ENCODE assay signal across 10 cellular contexts in genomic region chr5:172417983-172418630, GRCh38. TPM values are rescaled to one million over a fixed set of nuclear protein-coding genes. Genes with fewer than 3 reads are reported as not detected.
DNase-seq lines count a peak whose midpoint lies in the region; ATAC-seq and TF ChIP-seq lines count a peak whose summit lies in the region.
"Had no signal": no experiment of that assay in that cellular context is flagged by ENCODE, and none has a peak within 500 bp of the region (broad histone marks: within the 10 kb centered on the region; RNA-seq: fewer than 3 reads in every experiment).

No MANE protein-coding gene starts in this region.

- DNase-seq in ELR (ENCODE audit: low read depth): peak; percentile 52
- peak; percentile 79 to 98 for DNase-seq in ascending aorta (ENCODE audit: low spot score in 2 of 2)
- DNase-seq in left ventricle myocardium superior: peak; percentile 91
- DNase-seq in retinal pigment epithelial cell (ENCODE audit: low read depth): peak; percentile 64
- no peak for DNase-seq in activated CD4-positive, alpha-beta T cell treated with anti-CD3 and anti-CD28 coated beads for 1 hour
- no peak for DNase-seq in activated T-cell treated with anti-CD3 and anti-CD28 coated beads, Interleukin-2, amount 50 U/mL, for 48 hours
- DNase-seq: cerebellar nuclear complex, NCI-H510A had no signal

- TF ChIP-seq CTCF in ascending aorta (IDR thresholded peaks at IDR 0.05) (no peak), retinal pigment epithelial cell (conservative IDR thresholded peaks at IDR 0.05; ENCODE audit: low read depth, low read length) (no peak)

- peaks cover 19 to 50% of the 10 kb centered on the region in 2 donors for H3K4me1 ChIP-seq in ascending aorta

- no peaks in the 10 kb centered on the region for H3K9me3 ChIP-seq in ascending aorta

- H3K27ac ChIP-seq in ascending aorta: peak overlapping the region; percentile 71 to 81

- H3K4me3 ChIP-seq in ascending aorta (peak overlapping the region in 1 of 2 donors; percentile 18), retinal pigment epithelial cell (ENCODE audit: low read length) (no peak overlapping the region)

- peaks cover 0 to 7% of the 10 kb centered on the region in 2 donors for H3K36me3 ChIP-seq in ascending aorta

- ATAC-seq in left ventricle myocardium superior (peak; percentile 89), GM18858 (IDR thresholded peaks at IDR 0.05; ENCODE audit: unreplicated experiment) (no peak), HG03457 (IDR thresholded peaks at IDR 0.05; ENCODE audit: unreplicated experiment) (no peak)

- intact Hi-C loops in ascending aorta (cut with DNase I): loop anchor here (1.0 kb wide), 1 partner anchor 33 kb away; no protein-coding TSS in a partner anchor
- intact Hi-C loops in left ventricle myocardium superior (cut with micrococcal nuclease): no loop called here

- H3K27me3 ChIP-seq in ascending aorta: no peaks in the 10 kb centered on the region

RNA-seq across cellular contexts. Expression of gene SH3PXD2B, which starts 36.2 kb away (rescaled TPM):
- total RNA-seq in ascending aorta (60.8 TPM), left ventricle myocardium superior (5.0 TPM)

Comparison
In these comparisons a context has a peak if more than half of its experiments do, and no peak if none do; other contexts are left out.
1. DNase-seq: peak in ELR (single experiment), ascending aorta (2 of 2), left ventricle myocardium superior (single experiment) and retinal pigment epithelial cell (single experiment); none in activated CD4-positive, alpha-beta T cell treated with anti-CD3 and anti-CD28 coated beads for 1 hour (single experiment) and activated T-cell treated with anti-CD3 and anti-CD28 coated beads, Interleukin-2, amount 50 U/mL, for 48 hours (0 of 2).
2. RNA of gene SH3PXD2B, which starts 36.2 kb away (total RNA-seq): 60.8 TPM in ascending aorta (single experiment); 5.0 TPM in left ventricle myocardium superior (single experiment); every median in the first group is over 10 times any median in the second.